ENCODE assay signal across 9 cellular contexts in the genomic region with DNA sequence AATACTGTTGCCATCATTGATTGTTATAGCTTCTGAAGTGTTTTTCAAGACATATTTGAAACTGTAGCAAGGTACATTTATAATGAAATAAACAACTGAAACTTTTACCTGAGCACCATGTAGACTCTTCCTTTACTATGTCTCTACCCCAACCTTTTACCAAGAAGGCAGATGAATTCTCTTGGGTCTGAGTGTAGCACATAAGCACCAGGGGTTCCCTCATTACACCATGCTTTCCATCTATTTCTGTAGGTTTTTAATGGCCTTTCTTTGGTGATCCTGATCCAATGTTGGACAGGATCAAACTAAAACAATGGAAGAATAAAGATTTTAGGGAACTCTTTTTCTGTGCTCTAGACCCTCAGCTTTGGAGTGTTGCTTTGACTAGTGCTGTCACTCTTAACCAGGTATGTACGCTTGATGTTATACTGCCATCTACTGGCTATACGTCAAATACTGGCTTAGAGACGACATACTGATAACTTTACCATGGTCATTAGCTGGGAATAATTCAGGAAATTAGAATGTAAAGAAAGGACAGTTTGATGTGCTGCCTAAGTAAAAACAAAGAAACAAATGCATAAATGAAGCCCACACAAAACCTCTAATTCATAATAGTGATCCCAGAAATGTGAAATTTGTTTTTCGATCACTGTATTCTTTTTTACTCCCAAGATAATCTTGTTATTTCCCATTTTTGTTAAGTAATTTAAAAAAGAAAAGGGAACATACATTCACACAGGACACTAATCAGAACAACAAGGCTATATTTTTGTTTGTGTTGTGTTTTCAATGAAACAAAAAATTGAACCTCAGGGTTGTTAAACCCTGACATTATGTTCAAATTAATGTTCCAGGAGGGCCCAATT. TPM values are rescaled to one million over a fixed set of nuclear protein-coding genes. Genes with fewer than 3 reads are reported as not detected.
DNase-seq lines count a peak whose midpoint lies in the region; ATAC-seq and TF ChIP-seq lines count a peak whose summit lies in the region.
"Had no signal": no experiment of that assay in that cellular context is flagged by ENCODE, and none has a peak within 500 bp of the region (broad histone marks: within the 10 kb centered on the region; RNA-seq: fewer than 3 reads in every experiment).

No MANE protein-coding gene starts in this region.

- no peaks in the 10 kb centered on the region for H3K27me3 Mint-ChIP-seq in Caco-2 (ENCODE audit: insufficient read depth, unreplicated experiment)
- H3K27me3 Mint-ChIP-seq in activated CD8-positive, alpha-beta T cell treated with anti-CD3 and anti-CD28 coated beads for 36 hours, result no peaks in the 10 kb centered on the region

- no peaks in the 10 kb centered on the region for H3K9me3 ChIP-seq in Caco-2
- H3K9me3 ChIP-seq in prostate gland, result no peaks in the 10 kb centered on the region

- POLR2A ChIA-PET in Caco-2 (lab: Charles Lee), result no interaction called here
- POLR2A ChIA-PET in activated CD8-positive, alpha-beta T cell treated with anti-CD3 and anti-CD28 coated beads for 36 hours (lab: Charles Lee), result no interaction called here

- H3K4me1 Mint-ChIP-seq in Caco-2 (ENCODE audit: low read depth, unreplicated experiment), result peaks cover 7% of the 10 kb centered on the region
- H3K4me1 Mint-ChIP-seq in activated CD8-positive, alpha-beta T cell treated with anti-CD3 and anti-CD28 coated beads for 36 hours (ENCODE audit: low read depth), result no peaks in the 10 kb centered on the region

- H3K27ac ChIP-seq in prostate gland, result no peak overlapping the region

- H3K9me3 Mint-ChIP-seq in Caco-2 (ENCODE audit: unreplicated experiment), result no peaks in the 10 kb centered on the region
- no peaks in the 10 kb centered on the region for H3K9me3 Mint-ChIP-seq in activated CD8-positive, alpha-beta T cell treated with anti-CD3 and anti-CD28 coated beads for 36 hours
- H3K9me3 Mint-ChIP-seq: T-helper 1 cell treated with Interleukin-12 subunit alpha and Interleukin-12 subunit beta and Interleukin-4 antibody, amounts not matched to agents 30 μg/mL and 1 μg/mL, for 36 hours had no signal

- H3K4me3 ChIP-seq in Caco-2 (ENCODE audit: low read depth, low read length) (no peak overlapping the region), prostate gland (no peak overlapping the region)

- intact Hi-C loops in Caco-2 (cut with micrococcal nuclease; ENCODE audit: unreplicated experiment), result loop anchor here (1.0 to 10.0 kb wide), 7 partner anchors 33 to 1184 kb away; no protein-coding TSS in a partner anchor
- intact Hi-C loops in activated CD8-positive, alpha-beta T cell treated with anti-CD3 and anti-CD28 coated beads for 36 hours (cut with micrococcal nuclease), result loop anchor here (2.0 to 10.0 kb wide), 5 partner anchors 159 to 1184 kb away; no protein-coding TSS in a partner anchor
- intact Hi-C loops in Right ventricle myocardium superior (cut with DNase I), result loop anchor here (10.0 kb wide), 1 partner anchor 1186 kb away; no protein-coding TSS in a partner anchor
- intact Hi-C loops in prostate gland (cut with DNase I), result loop anchor here (2.0 to 10.0 kb wide), 4 partner anchors 169 to 1184 kb away; no protein-coding TSS in a partner anchor

- peak; percentile 35 to 56 for DNase-seq in Caco-2
- DNase-seq in NCI-H2081 treated with DMSO at 0.1 percent for 48 hours (lab: John Stamatoyannopoulos, UW), result peak; percentile 55
- peak; percentile 18 for DNase-seq in activated CD8-positive, alpha-beta T cell treated with anti-CD3 and anti-CD28 coated beads for 36 hours
- DNase-seq in Right ventricle myocardium superior, result no peak
- DNase-seq in prostate gland (ENCODE audit: low spot score), result peak; percentile 25
- DNase-seq in activated T-cell treated with anti-CD3 and anti-CD28 coated beads, Interleukin-2, amount 50 U/mL, for 48 hours, result no peak

- no TSS peak for BruUV-seq in Caco-2 (replicated peaks; lab: Mats Ljungman, UMichigan)

- ATAC-seq in GM18907 (IDR thresholded peaks at IDR 0.05; ENCODE audit: unreplicated experiment) (peak; percentile 89), HG03095 (IDR thresholded peaks at IDR 0.05; ENCODE audit: unreplicated experiment) (peak; percentile 90), Right ventricle myocardium superior (ENCODE audit: poor library complexity) (peak; percentile 89)
- peak; percentile 87 for ATAC-seq in activated CD8-positive, alpha-beta T cell treated with anti-CD3 and anti-CD28 coated beads for 36 hours

- peaks cover 13% of the 10 kb centered on the region; the same call in 1 of the 2 replicates for H3K4me1 ChIP-seq in Caco-2
- H3K4me1 ChIP-seq in prostate gland (replicated peaks), result no peaks in the 10 kb centered on the region

- H3K4me3 Mint-ChIP-seq in Caco-2 (ENCODE audit: unreplicated experiment), result no peak overlapping the region
- no peak overlapping the region for H3K4me3 Mint-ChIP-seq in activated CD8-positive, alpha-beta T cell treated with anti-CD3 and anti-CD28 coated beads for 36 hours
- H3K4me3 Mint-ChIP-seq: T-helper 1 cell treated with Interleukin-12 subunit alpha and Interleukin-12 subunit beta and Interleukin-4 antibody, amounts not matched to agents 30 μg/mL and 1 μg/mL, for 36 hours had no signal

- WGBS in prostate gland, result 25% methylated on average over 4 of the region's 4 CpGs

- no peaks in the 10 kb centered on the region for H3K36me3 Mint-ChIP-seq in Caco-2 (ENCODE audit: insufficient read depth, unreplicated experiment)
- H3K36me3 Mint-ChIP-seq in activated CD8-positive, alpha-beta T cell treated with anti-CD3 and anti-CD28 coated beads for 36 hours (ENCODE audit: low read depth), result no peaks in the 10 kb centered on the region

- TF ChIP-seq POLR2A in prostate gland (IDR thresholded peaks at IDR 0.05), result no peak

- H3K36me3 ChIP-seq in Caco-2 (ENCODE audit: control insufficient read depth, insufficient read depth, low read length), result no peaks in the 10 kb centered on the region
- no peaks in the 10 kb centered on the region for H3K36me3 ChIP-seq in prostate gland

- TF ChIP-seq CTCF in Caco-2 (IDR thresholded peaks at IDR 0.05; ENCODE audit: insufficient read depth in 1 of 2, low read depth in 1 of 2, low read length in 1 of 2, severe bottlenecking in 1 of 2, unreplicated experiment in 1 of 2), result peak; percentile 49 to 65
- peak; percentile 91 for TF ChIP-seq CTCF in activated CD8-positive, alpha-beta T cell treated with anti-CD3 and anti-CD28 coated beads for 36 hours (IDR thresholded peaks at IDR 0.05)
- peak; percentile 57 to 79 (median 74) for TF ChIP-seq CTCF in prostate gland (IDR thresholded peaks at IDR 0.05)

- no peak overlapping the region for H3K27ac Mint-ChIP-seq in Caco-2 (ENCODE audit: unreplicated experiment)
- H3K27ac Mint-ChIP-seq in activated CD8-positive, alpha-beta T cell treated with anti-CD3 and anti-CD28 coated beads for 36 hours, result no peak overlapping the region
- H3K27ac Mint-ChIP-seq: T-helper 1 cell treated with Interleukin-12 subunit alpha and Interleukin-12 subunit beta and Interleukin-4 antibody, amounts not matched to agents 30 μg/mL and 1 μg/mL, for 36 hours had no signal

- CTCF ChIA-PET in Caco-2 (lab: Charles Lee), result interaction anchor here (0.6 to 1.9 kb wide), 6 partner anchors 18 to 489 kb away, joined by 3 to 23 read pairs (median 4); a partner anchor contains a TSS
- CTCF ChIA-PET in activated CD8-positive, alpha-beta T cell treated with anti-CD3 and anti-CD28 coated beads for 36 hours (lab: Charles Lee), result interaction anchor here (0.6 to 3.3 kb wide), 63 partner anchors 8 to 1646 kb away, joined by 3 to 42 read pairs (median 4); a partner anchor contains a TSS

- H3K27me3 ChIP-seq in Caco-2 (replicated peaks; ENCODE audit: control insufficient read depth, insufficient read depth, low read length) (no peaks in the 10 kb centered on the region), prostate gland (replicated peaks; ENCODE audit: insufficient read depth) (no peaks in the 10 kb centered on the region)

RNA-seq across cellular contexts. Expression of a gene that starts 30.7 kb away (rescaled TPM):
- not detected in 2 replicates for total RNA-seq in Caco-2 (2022)
- total RNA-seq in activated CD8-positive, alpha-beta T cell treated with anti-CD3 and anti-CD28 coated beads for 36 hours, result not detected
- total RNA-seq in Right ventricle myocardium superior, result not detected
- total RNA-seq in prostate gland, result not detected

RNA-seq across cellular contexts. Expression of a gene that starts 33.2 kb away (rescaled TPM):
- not detected in 2 replicates for total RNA-seq in Caco-2 (2022)
- 1 to 10 TPM in 1 of 2 experiments, under 1 TPM in 1; 0.87 to 1.1 TPM for total RNA-seq in activated CD8-positive, alpha-beta T cell treated with anti-CD3 and anti-CD28 coated beads for 36 hours
- not detected for total RNA-seq in Right ventricle myocardium superior
- not detected for total RNA-seq in prostate gland

RNA-seq across cellular contexts. Expression of a gene that starts 55.5 kb away (rescaled TPM):
- total RNA-seq in Caco-2 (2022) (not detected in 2 replicates), Right ventricle myocardium superior (not detected), prostate gland (not detected)
- not detected for total RNA-seq in activated CD8-positive, alpha-beta T cell treated with anti-CD3 and anti-CD28 coated beads for 36 hours

Comparison
In these comparisons a context has a peak if more than half of its experiments do, and no peak if none do; other contexts are left out.
1. DNase-seq: peak in Caco-2 (2 of 2), NCI-H2081 treated with DMSO at 0.1 percent for 48 hours (single experiment), activated CD8-positive, alpha-beta T cell treated with anti-CD3 and anti-CD28 coated beads for 36 hours (single experiment) and prostate gland (single experiment); none in Right ventricle myocardium superior (single experiment) and activated T-cell treated with anti-CD3 and anti-CD28 coated beads, Interleukin-2, amount 50 U/mL, for 48 hours (0 of 2).
2. Peak in every context shown above with its lines, with median percentiles within 50 percentile points of each other: CTCF ChIP-seq and ATAC-seq.